ENCODE assay signal across 17 cellular contexts in genomic region chr17:44854201-44854600, GRCh38. TPM values are rescaled to one million over a fixed set of nuclear protein-coding genes. Genes with fewer than 3 reads are reported as not detected.
A peak's percentile ranks its signal among the peaks of the same experiment; 100 is the strongest.
DNase-seq lines count a peak whose midpoint lies in the region; ATAC-seq and TF ChIP-seq lines count a peak whose summit lies in the region.
"Had no signal": no experiment of that assay in that cellular context is flagged by ENCODE, and none has a peak within 500 bp of the region (broad histone marks: within the 10 kb centered on the region; RNA-seq: fewer than 3 reads in every experiment).

No MANE protein-coding gene starts in this region.

- H3K27me3 Mint-ChIP-seq in activated T-cell treated with anti-CD3 and anti-CD28 coated beads, Interleukin-2, amount 50 U/mL, for 24 hours, result no peaks in the 10 kb centered on the region
- peaks cover 6% of the 10 kb centered on the region for H3K27me3 Mint-ChIP-seq in endothelial cell (ENCODE audit: unreplicated experiment)
- H3K27me3 Mint-ChIP-seq: CD4-positive, alpha-beta memory T cell had no signal

- no peak overlapping the region for H3K4me3 Mint-ChIP-seq in activated T-cell treated with anti-CD3 and anti-CD28 coated beads, Interleukin-2, amount 50 U/mL, for 24 hours
- H3K4me3 Mint-ChIP-seq in endothelial cell (ENCODE audit: unreplicated experiment), result peak overlapping the region; percentile 31
- H3K4me3 Mint-ChIP-seq in stimulated activated effector memory CD8-positive, alpha-beta T cell treated with anti-CD3 and anti-CD28 coated beads, Interleukin-12 subunit alpha, Interleukin-12 subunit beta, amount 100 ng/mL, for 72 hours, result no peak overlapping the region
- H3K4me3 Mint-ChIP-seq: CD4-positive, alpha-beta memory T cell; GM23338 had no signal

- ATAC-seq in stimulated activated effector memory CD8-positive, alpha-beta T cell treated with anti-CD3 and anti-CD28 coated beads, Interleukin-12 subunit alpha, Interleukin-12 subunit beta, amount 100 ng/mL, for 72 hours, result no peak
- ATAC-seq in GM18520 (IDR thresholded peaks at IDR 0.05; ENCODE audit: unreplicated experiment), result no peak
- ATAC-seq: GM23338 had no signal

- TF ChIP-seq CTCF in endothelial cell (IDR thresholded peaks at IDR 0.05; ENCODE audit: unreplicated experiment), result no peak

- H3K4me1 Mint-ChIP-seq in activated T-cell treated with anti-CD3 and anti-CD28 coated beads, Interleukin-2, amount 50 U/mL, for 24 hours (ENCODE audit: low read depth), result no peaks in the 10 kb centered on the region
- H3K4me1 Mint-ChIP-seq in endothelial cell (ENCODE audit: unreplicated experiment), result no peaks in the 10 kb centered on the region
- no peaks in the 10 kb centered on the region for H3K4me1 Mint-ChIP-seq in stimulated activated effector memory CD8-positive, alpha-beta T cell treated with anti-CD3 and anti-CD28 coated beads, Interleukin-12 subunit alpha, Interleukin-12 subunit beta, amount 100 ng/mL, for 72 hours
- H3K4me1 Mint-ChIP-seq: CD4-positive, alpha-beta memory T cell had no signal

- peaks cover 97% of the 10 kb centered on the region for H3K36me3 Mint-ChIP-seq in activated T-cell treated with anti-CD3 and anti-CD28 coated beads, Interleukin-2, amount 50 U/mL, for 24 hours (ENCODE audit: low read depth)
- H3K36me3 Mint-ChIP-seq in endothelial cell (ENCODE audit: low read depth, unreplicated experiment), result peaks cover 38% of the 10 kb centered on the region
- H3K36me3 Mint-ChIP-seq in stimulated activated effector memory CD8-positive, alpha-beta T cell treated with anti-CD3 and anti-CD28 coated beads, Interleukin-12 subunit alpha, Interleukin-12 subunit beta, amount 100 ng/mL, for 72 hours, result peaks cover 95% of the 10 kb centered on the region

- no peaks in the 10 kb centered on the region for H3K9me3 Mint-ChIP-seq in activated T-cell treated with anti-CD3 and anti-CD28 coated beads, Interleukin-2, amount 50 U/mL, for 24 hours
- no peaks in the 10 kb centered on the region for H3K9me3 Mint-ChIP-seq in endothelial cell (ENCODE audit: unreplicated experiment)
- no peaks in the 10 kb centered on the region for H3K9me3 Mint-ChIP-seq in stimulated activated effector memory CD8-positive, alpha-beta T cell treated with anti-CD3 and anti-CD28 coated beads, Interleukin-12 subunit alpha, Interleukin-12 subunit beta, amount 100 ng/mL, for 72 hours
- H3K9me3 Mint-ChIP-seq: CD4-positive, alpha-beta memory T cell; GM23338 had no signal

- DNase-seq in activated T-cell treated with anti-CD3 and anti-CD28 coated beads, Interleukin-2, amount 50 U/mL, for 24 hours, result no peak
- DNase-seq in activated T-cell treated with anti-CD3 and anti-CD28 coated beads for 4 hours (no peak), NCI-H524 treated with DMSO at 0.1 percent for 48 hours (lab: John Stamatoyannopoulos, UW) (peak; percentile 88), endothelial cell (ENCODE audit: low spot score) (no peak), CD1c-positive myeloid dendritic cell (ENCODE audit: extremely low spot score) (no peak), kidney tubule cell (ENCODE audit: low spot score) (no peak)
- no peak for DNase-seq in stimulated activated effector memory CD8-positive, alpha-beta T cell treated with anti-CD3 and anti-CD28 coated beads, Interleukin-12 subunit alpha, Interleukin-12 subunit beta, amount 100 ng/mL, for 72 hours (ENCODE audit: low spot score in 2 of 2)
- DNase-seq: ACHN; C1 segment of cervical spinal cord; CD4-positive, alpha-beta memory T cell; COR-L47; DMS79 treated with DMSO at 0.1 percent for 48 hours; EL; H7 had no signal

- H3K27ac Mint-ChIP-seq in activated T-cell treated with anti-CD3 and anti-CD28 coated beads, Interleukin-2, amount 50 U/mL, for 24 hours, result peak overlapping the region; percentile 11
- no peak overlapping the region for H3K27ac Mint-ChIP-seq in endothelial cell (ENCODE audit: unreplicated experiment)
- peak overlapping the region; percentile 67 for H3K27ac Mint-ChIP-seq in stimulated activated effector memory CD8-positive, alpha-beta T cell treated with anti-CD3 and anti-CD28 coated beads, Interleukin-12 subunit alpha, Interleukin-12 subunit beta, amount 100 ng/mL, for 72 hours
- H3K27ac Mint-ChIP-seq: GM23338 had no signal

RNA-seq across cellular contexts. Expression of gene HIGD1B, which starts 6.5 kb away (rescaled TPM):
- total RNA-seq in endothelial cell (ENCODE audit: unreplicated experiment), result not detected
- total RNA-seq: A172; CD4-positive, alpha-beta memory T cell; GM23338; H7 had no signal

RNA-seq across cellular contexts. Expression of gene GJC1, which starts 24.1 kb away (rescaled TPM):
- 36.5 TPM for total RNA-seq in endothelial cell (ENCODE audit: unreplicated experiment)
- total RNA-seq: CD4-positive, alpha-beta memory T cell had no signal

RNA-seq across cellular contexts. Expression of gene EFTUD2, which starts 45.0 kb away (rescaled TPM):
- total RNA-seq in endothelial cell (ENCODE audit: unreplicated experiment), result 154 TPM
